Comparison of ENCODE assay signal across 8 cellular contexts in the genomic region with DNA sequence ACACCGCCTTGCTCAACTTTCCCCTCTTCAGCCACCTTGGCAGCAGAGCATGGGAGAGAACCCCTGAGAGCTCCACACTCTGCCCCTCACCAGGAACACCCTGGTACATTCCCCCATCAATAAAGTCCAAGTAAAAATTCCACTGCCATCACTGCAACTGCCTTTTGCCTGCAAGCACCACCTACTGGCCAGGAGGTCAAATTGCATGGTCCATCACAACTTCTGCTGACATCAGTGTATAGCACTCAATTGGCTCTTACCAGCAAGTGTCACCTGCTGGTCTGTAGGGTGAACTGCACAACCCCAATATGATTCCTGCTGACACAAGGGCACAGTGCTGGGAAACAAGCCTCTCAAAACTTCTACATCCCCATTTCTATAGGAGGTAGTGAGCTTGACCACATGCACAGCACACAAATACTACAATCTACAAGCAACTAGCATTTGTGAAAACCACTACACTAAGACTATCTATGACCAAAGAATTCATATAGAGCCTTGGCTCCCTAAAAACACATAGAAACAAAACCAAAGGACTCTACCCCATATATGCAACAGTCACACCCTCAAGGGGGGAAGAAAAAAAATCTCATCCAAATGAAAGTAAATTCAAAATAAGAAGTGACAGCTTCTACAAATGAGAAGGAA.
DNase-seq lines count a peak whose midpoint lies in the region; ATAC-seq and TF ChIP-seq lines count a peak whose summit lies in the region.

No MANE protein-coding gene starts in this region.

- H3K9me3 Mint-ChIP-seq in HFFc6 (peaks cover 13% of the 10 kb centered on the region), neural progenitor cell (peaks cover 9% of the 10 kb centered on the region)
- peaks cover 5% of the 10 kb centered on the region for H3K9me3 Mint-ChIP-seq in central memory CD8-positive, alpha-beta T cell

- peak; percentile 75 for ATAC-seq in central memory CD8-positive, alpha-beta T cell (replicated peaks; ENCODE audit: extremely low read depth, poor library complexity, severe bottlenecking)
- no peak for ATAC-seq in HG03097 (IDR thresholded peaks at IDR 0.05; ENCODE audit: low FRiP score, unreplicated experiment)

- no peak overlapping the region for H3K4me3 ChIP-seq in neural progenitor cell
- no peak overlapping the region for H3K4me3 ChIP-seq in uterus

- H3K27ac ChIP-seq in neural progenitor cell (no peak overlapping the region), uterus (no peak overlapping the region)

- TF ChIP-seq POLR2A in uterus (IDR thresholded peaks at IDR 0.05) = no peak

- H3K9me3 ChIP-seq in neural progenitor cell (ENCODE audit: low read depth) = peaks cover 10% of the 10 kb centered on the region
- peaks cover 0 to 5% of the 10 kb centered on the region in 2 donors for H3K9me3 ChIP-seq in uterus

- no peaks in the 10 kb centered on the region for H3K79me2 ChIP-seq in neural progenitor cell (ENCODE audit: low read depth)

- no peaks in the 10 kb centered on the region for H3K27me3 ChIP-seq in neural progenitor cell
- no peaks in the 10 kb centered on the region for H3K27me3 ChIP-seq in uterus

- no peaks in the 10 kb centered on the region for H4K20me1 ChIP-seq in neural progenitor cell (ENCODE audit: low read depth)

- intact Hi-C loops in uterus (cut with DNase I; ENCODE audit: low total_unique reads) = no loop called here

- DNase-seq in NCI-H146 (lab: John Stamatoyannopoulos, UW) (peak; percentile 29), NCI-H146 treated with DMSO at 0.1 percent for 48 hours (lab: John Stamatoyannopoulos, UW; ENCODE audit: unreplicated experiment) (no peak), HFFc6 (peak; percentile 38), RPMI8226 (peak; percentile 63), neural progenitor cell (ENCODE audit: low spot score) (peak; percentile 42), uterus (no peak)
- peak in 1 of 2 donors; percentile 22 for DNase-seq in central memory CD8-positive, alpha-beta T cell (ENCODE audit: low spot score in 2 of 2)

- H3K9ac ChIP-seq in neural progenitor cell = no peak overlapping the region

- no peak overlapping the region for H3K4me2 ChIP-seq in neural progenitor cell

- H3K4me3 Mint-ChIP-seq in HFFc6 (no peak overlapping the region), neural progenitor cell (no peak overlapping the region)
- no peak overlapping the region for H3K4me3 Mint-ChIP-seq in central memory CD8-positive, alpha-beta T cell

- no peaks in the 10 kb centered on the region for H3K4me1 ChIP-seq in neural progenitor cell
- H3K4me1 ChIP-seq in uterus = no peaks in the 10 kb centered on the region

- H3K27me3 Mint-ChIP-seq in HFFc6 (ENCODE audit: insufficient read depth) = no peaks in the 10 kb centered on the region
- H3K27me3 Mint-ChIP-seq in central memory CD8-positive, alpha-beta T cell = no peaks in the 10 kb centered on the region
- no peaks in the 10 kb centered on the region for H3K27me3 Mint-ChIP-seq in neural progenitor cell (ENCODE audit: insufficient read depth, low read depth)

- H3F3A ChIP-seq in neural progenitor cell (ENCODE audit: low read depth) = no peaks in the 10 kb centered on the region

- H3K36me3 Mint-ChIP-seq in HFFc6 (ENCODE audit: low read depth) (peaks cover 17% of the 10 kb centered on the region; the same call in 1 of the 2 replicates), neural progenitor cell (no peaks in the 10 kb centered on the region)
- peaks cover 3% of the 10 kb centered on the region for H3K36me3 Mint-ChIP-seq in central memory CD8-positive, alpha-beta T cell (ENCODE audit: insufficient read depth)

- H3K36me3 ChIP-seq in neural progenitor cell (no peaks in the 10 kb centered on the region), uterus (no peaks in the 10 kb centered on the region)

- no peak overlapping the region for H2AFZ ChIP-seq in neural progenitor cell (replicated peaks)

- peak; percentile 83 for TF ChIP-seq CTCF in HFFc6 (IDR thresholded peaks at IDR 0.05)
- TF ChIP-seq CTCF in neural progenitor cell (IDR thresholded peaks at IDR 0.05) = peak; percentile 61
- no peak for TF ChIP-seq CTCF in uterus (IDR thresholded peaks at IDR 0.05)

- peaks cover 16% of the 10 kb centered on the region for H3K4me1 Mint-ChIP-seq in HFFc6 (ENCODE audit: low read depth)
- H3K4me1 Mint-ChIP-seq in central memory CD8-positive, alpha-beta T cell = peaks cover 29% of the 10 kb centered on the region
- H3K4me1 Mint-ChIP-seq in neural progenitor cell = no peaks in the 10 kb centered on the region

- H3K27ac Mint-ChIP-seq in HFFc6 (no peak overlapping the region), neural progenitor cell (no peak overlapping the region)
- H3K27ac Mint-ChIP-seq in central memory CD8-positive, alpha-beta T cell (ENCODE audit: low read depth) = no peak overlapping the region

Comparison
In these comparisons a context has a peak if more than half of its experiments do, and no peak if none do; other contexts are left out.
1. DNase-seq: peak in NCI-H146 (single experiment), HFFc6 (single experiment), RPMI8226 (single experiment) and neural progenitor cell (single experiment); none in NCI-H146 treated with DMSO at 0.1 percent for 48 hours (single experiment) and uterus (0 of 2).
2. CTCF ChIP-seq: peak in HFFc6 (single experiment) and neural progenitor cell (single experiment); none in uterus (0 of 4).